ENCODE assay signal across 18 cellular contexts in the genomic region with DNA sequence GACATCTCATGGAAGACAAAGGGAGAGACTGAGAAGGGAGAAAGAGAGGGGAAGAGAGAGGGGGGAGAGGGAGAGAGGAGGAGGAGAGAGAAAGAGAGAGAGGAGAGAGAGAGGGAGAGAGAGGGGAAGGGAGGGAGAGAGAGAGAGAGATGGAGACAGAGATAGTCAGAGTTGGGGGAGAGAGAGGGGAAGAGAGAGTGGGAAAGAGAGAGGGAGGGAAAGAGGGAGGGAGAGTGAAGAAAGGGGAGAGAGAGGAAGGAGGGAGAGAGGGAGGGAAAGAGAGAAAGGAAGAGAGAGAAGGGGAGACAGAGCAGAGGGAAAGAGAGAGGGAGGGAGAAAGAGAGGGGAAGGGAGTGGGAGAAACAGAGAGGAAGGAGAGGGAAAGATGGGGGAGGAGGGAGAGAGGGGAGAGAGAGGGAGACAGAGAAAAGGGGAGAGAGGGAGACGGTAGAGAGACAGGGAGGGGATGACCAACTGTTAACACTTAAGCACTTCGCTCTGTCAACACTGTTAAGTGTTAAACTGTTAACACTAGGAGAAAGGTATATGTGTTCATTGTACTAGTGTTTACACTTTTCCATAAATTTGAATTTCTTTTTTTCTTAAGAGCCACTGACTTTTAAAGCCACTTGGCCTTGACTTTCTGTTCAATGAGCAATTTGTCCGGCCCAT.
"Had no signal": no experiment of that assay in that cellular context is flagged by ENCODE, and none has a peak within 500 bp of the region (broad histone marks: within the 10 kb centered on the region; RNA-seq: fewer than 3 reads in every experiment).

No MANE protein-coding gene starts in this region.

- H3K4me3 ChIP-seq: lower lobe of right lung, stomach, vagina had no signal

- H3K36me3 ChIP-seq: lower lobe of right lung, stomach, vagina had no signal

- H3K27me3 ChIP-seq: foreskin keratinocyte, stomach, vagina had no signal

- H3K4me1 ChIP-seq: foreskin keratinocyte, lower lobe of right lung, parathyroid adenoma had no signal

- H3K9me3 ChIP-seq: lower lobe of right lung, stomach, vagina had no signal

- H3K27ac ChIP-seq: foreskin keratinocyte, lower lobe of right lung, parathyroid adenoma, stomach, vagina, VCaP had no signal

- DNase-seq: activated CD4-positive, alpha-beta memory T cell treated with anti-CD3 and anti-CD28 coated beads, Interleukin-2, amount 10 ng/mL, durations not matched to agents 7 days and 5 days; activated CD4-positive, alpha-beta T cell treated with anti-CD3 and anti-CD28 coated beads, Interleukin-2, amount 10 ng/mL, durations not matched to agents 24 days and 14 days; activated gamma-delta T cell treated with Interleukin-2 at 50 U/mL for 16 hours; anterior cingulate cortex; dermis blood vessel endothelial cell; effector memory CD4-positive, alpha-beta T cell; foreskin keratinocyte; kidney; lower lobe of right lung; mesendoderm; naive B cell; nucleus accumbens; right cardiac atrium; stimulated activated CD4-positive, alpha-beta T cell treated with anti-CD3 and anti-CD28 coated beads, Interleukin-12 subunit alpha, Interleukin-12 subunit beta, amount 100 ng/mL, for 4 hours; stomach had no signal
